Comparison of ENCODE assay signal across 30 cellular contexts in genomic region chr18:34299828-34300227, GRCh38.
"Had no signal": no experiment of that assay in that cellular context is flagged by ENCODE, and none has a peak within 500 bp of the region (broad histone marks: within the 10 kb centered on the region; RNA-seq: fewer than 3 reads in every experiment).

No MANE protein-coding gene starts in this region.

- H3K27ac ChIP-seq: adrenal gland, body of pancreas, esophagus muscularis mucosa, foreskin keratinocyte, gastrocnemius medialis, heart left ventricle had no signal

- H3K36me3 ChIP-seq: adrenal gland, esophagus muscularis mucosa, gastrocnemius medialis, heart left ventricle had no signal

- H3K4me1 ChIP-seq: adrenal gland, body of pancreas, esophagus muscularis mucosa, foreskin keratinocyte, gastrocnemius medialis, heart left ventricle had no signal

- DNase-seq: activated CD4-positive, alpha-beta memory T cell treated with anti-CD3 and anti-CD28 coated beads for 36 hours; activated CD4-positive, alpha-beta T cell treated with anti-CD3 and anti-CD28 coated beads for 36 hours; activated CD4-positive, alpha-beta T cell treated with anti-CD3 and anti-CD28 coated beads, Interleukin-2, amount 10 ng/mL, durations not matched to agents 24 days and 14 days; activated CD4-positive, CD25-positive, alpha-beta regulatory T cell; activated CD4-positive, CD25-positive, alpha-beta regulatory T cell treated with anti-CD3 and anti-CD28 coated beads, Interleukin-2, amount 50 U/mL, for 72 hours; activated CD8-positive, alpha-beta memory T cell treated with anti-CD3 and anti-CD28 coated beads, Interleukin-2, amount 10 ng/mL, durations not matched to agents 7 days and 5 days; activated CD8-positive, alpha-beta memory T cell treated with anti-CD3 and anti-CD28 coated beads, Interleukin-2, amount 50 U/mL, for 4 hours; activated CD8-positive, alpha-beta T cell treated with anti-CD3 and anti-CD28 coated beads, Interleukin-2, amount 10 ng/mL, durations not matched to agents 7 days and 5 days; activated effector memory CD4-positive, alpha-beta T cell treated with anti-CD3 and anti-CD28 coated beads, Interleukin-2, amount 50 U/mL, for 16 hours; activated naive CD4-positive, alpha-beta T cell treated with anti-CD3 and anti-CD28 coated beads for 36 hours; activated naive CD8-positive, alpha-beta T cell treated with anti-CD3 and anti-CD28 coated beads for 36 hours; activated naive CD8-positive, alpha-beta T cell treated with anti-CD3 and anti-CD28 coated beads, Interleukin-2, amount 50 U/mL, for 24 hours; activated T-cell treated with anti-CD3 and anti-CD28 coated beads, Interleukin-2, amount 50 U/mL, for 1 hour; activated T-cell treated with anti-CD3 and anti-CD28 coated beads, Interleukin-2, amount 50 U/mL, for 48 hours; adrenal gland; amygdala; aorta; body of pancreas; caudate nucleus; cortex of kidney; dermis blood vessel endothelial cell; effector CD4-positive, alpha-beta T cell; effector memory CD8-positive, alpha-beta T cell; erythroblast; foreskin keratinocyte; gastrocnemius medialis; glutamatergic neuron; heart left ventricle had no signal

- H3K27me3 ChIP-seq: adrenal gland, body of pancreas, esophagus muscularis mucosa, foreskin keratinocyte, gastrocnemius medialis, heart left ventricle had no signal

- H3K4me3 ChIP-seq: adrenal gland, body of pancreas, esophagus muscularis mucosa, gastrocnemius medialis, heart left ventricle had no signal

- H3K9me3 ChIP-seq: body of pancreas, esophagus muscularis mucosa, gastrocnemius medialis had no signal

- FAIRE-seq: colon had no signal

- ATAC-seq: activated CD4-positive, alpha-beta T cell treated with anti-CD3 and anti-CD28 coated beads for 36 hours; activated CD8-positive, alpha-beta memory T cell treated with anti-CD3 and anti-CD28 coated beads, Interleukin-2, amount 10 ng/mL, durations not matched to agents 7 days and 5 days; activated CD8-positive, alpha-beta T cell treated with anti-CD3 and anti-CD28 coated beads, Interleukin-2, amount 10 ng/mL, durations not matched to agents 7 days and 5 days; activated naive CD8-positive, alpha-beta T cell treated with anti-CD3 and anti-CD28 coated beads, Interleukin-2, amount 50 U/mL, for 24 hours; body of pancreas; effector memory CD8-positive, alpha-beta T cell; foreskin keratinocyte; gastrocnemius medialis; heart left ventricle had no signal
